In genomic region chr18:3129053-3129864, GRCh38 we compare ENCODE assay signal across 8 cellular contexts.
DNase-seq lines count a peak whose midpoint lies in the region; ATAC-seq and TF ChIP-seq lines count a peak whose summit lies in the region.

No MANE protein-coding gene starts in this region.

- H3F3A ChIP-seq in OCI-LY1 (ENCODE audit: insufficient read depth, low read length), result no peaks in the 10 kb centered on the region

- DNase-seq in activated CD8-positive, alpha-beta memory T cell treated with anti-CD3 and anti-CD28 coated beads, Interleukin-2, amount 50 U/mL, for 4 hours, result peak; percentile 75
- peak; percentile 85 for DNase-seq in epidermal melanocyte (ENCODE audit: insufficient read length, low spot score)
- DNase-seq in mucosa of gallbladder (ENCODE audit: low spot score), result peak; percentile 76
- DNase-seq in stimulated activated CD8-positive, alpha-beta memory T cell treated with anti-CD3 and anti-CD28 coated beads, Interleukin-4, amount 100 ng/mL, for 48 hours, result peak; percentile 87

- H3K4me2 ChIP-seq in OCI-LY1 (ENCODE audit: low read length), result peak overlapping the region; percentile 46

- no peak overlapping the region for H3K9ac ChIP-seq in OCI-LY1 (ENCODE audit: low read length)

- H3K9me3 ChIP-seq in OCI-LY1 (ENCODE audit: low read length), result no peaks in the 10 kb centered on the region

- H3K4me3 ChIP-seq in OCI-LY1 (ENCODE audit: low read depth, low read length, poor library complexity, severe bottlenecking), result no peak overlapping the region

- ATAC-seq in GM19324 (IDR thresholded peaks at IDR 0.05; ENCODE audit: low FRiP score, unreplicated experiment) (peak; percentile 92), HG03439 (IDR thresholded peaks at IDR 0.05; ENCODE audit: unreplicated experiment) (peak; percentile 86)

- no peaks in the 10 kb centered on the region for H3K27me3 ChIP-seq in OCI-LY1 (ENCODE audit: insufficient read depth, low read length)

- H3K4me1 ChIP-seq in OCI-LY1 (ENCODE audit: insufficient read depth, low read length, severe bottlenecking), result peaks cover 9% of the 10 kb centered on the region

- no peak overlapping the region for H2AFZ ChIP-seq in OCI-LY1 (ENCODE audit: low read length)

- no peaks in the 10 kb centered on the region for H3K36me3 ChIP-seq in OCI-LY1 (ENCODE audit: insufficient read depth, low read length)

- no peaks in the 10 kb centered on the region for H3K9me2 ChIP-seq in OCI-LY1 (ENCODE audit: low read depth, low read length)

- H4K20me1 ChIP-seq in OCI-LY1 (ENCODE audit: insufficient read depth, low read length), result no peaks in the 10 kb centered on the region

- H3K79me2 ChIP-seq in OCI-LY1 (ENCODE audit: insufficient read depth, low read length), result no peaks in the 10 kb centered on the region

- H3K27ac ChIP-seq in C4-2B, result no peak overlapping the region
- H3K27ac ChIP-seq in OCI-LY1 (ENCODE audit: low read depth, low read length, poor library complexity, severe bottlenecking), result no peak overlapping the region

- TF ChIP-seq CTCF in C4-2B (conservative IDR thresholded peaks at IDR 0.05) (peak; percentile 95), OCI-LY1 (IDR thresholded peaks at IDR 0.05; ENCODE audit: low read length) (peak; percentile 66)
